28 cellular contexts compared by ENCODE assay signal in genomic region chr2:60380411-60380810, GRCh38.
"Had no signal": no experiment of that assay in that cellular context is flagged by ENCODE, and none has a peak within 500 bp of the region (broad histone marks: within the 10 kb centered on the region; RNA-seq: fewer than 3 reads in every experiment).

No MANE protein-coding gene starts in this region.

- H3K4me3 ChIP-seq: coronary artery, esophagus muscularis mucosa, gastroesophageal sphincter, heart right ventricle, lower lobe of right lung, neural progenitor cell, psoas muscle, sigmoid colon, spleen, suprapubic skin, transverse colon had no signal

- H3K4me1 Mint-ChIP-seq: immature natural killer cell; nephron; stimulated activated naive CD8-positive, alpha-beta T cell treated with anti-CD3 and anti-CD28 coated beads, Interleukin-15, amount 100 ng/mL, for 72 hours had no signal

- H3K27ac Mint-ChIP-seq: immature natural killer cell; naive thymus-derived CD4-positive, alpha-beta T cell; nephron; neural progenitor cell had no signal

- H3K9me3 Mint-ChIP-seq: naive thymus-derived CD4-positive, alpha-beta T cell; nephron; stimulated activated naive CD8-positive, alpha-beta T cell treated with anti-CD3 and anti-CD28 coated beads, Interleukin-15, amount 100 ng/mL, for 72 hours had no signal

- H3K27me3 Mint-ChIP-seq: stimulated activated naive CD8-positive, alpha-beta T cell treated with anti-CD3 and anti-CD28 coated beads, Interleukin-15, amount 100 ng/mL, for 72 hours had no signal

- H3K4me3 Mint-ChIP-seq: immature natural killer cell; naive thymus-derived CD4-positive, alpha-beta T cell; nephron; neural progenitor cell; stimulated activated naive CD8-positive, alpha-beta T cell treated with anti-CD3 and anti-CD28 coated beads, Interleukin-15, amount 100 ng/mL, for 72 hours had no signal

- H2AFZ ChIP-seq: neural progenitor cell had no signal

- H3K4me2 ChIP-seq: neural progenitor cell had no signal

- H3K9ac ChIP-seq: neural progenitor cell had no signal

- FAIRE-seq: endothelial cell of umbilical vein had no signal

- H3K27me3 ChIP-seq: esophagus muscularis mucosa, foreskin keratinocyte, gastroesophageal sphincter, neural progenitor cell, sigmoid colon, spleen, suprapubic skin, transverse colon had no signal

- H3K27ac ChIP-seq: coronary artery, esophagus muscularis mucosa, foreskin keratinocyte, gastroesophageal sphincter, heart right ventricle, lower lobe of right lung, neural progenitor cell, psoas muscle, sigmoid colon, spleen, suprapubic skin, transverse colon had no signal

- H3K9me3 ChIP-seq: esophagus muscularis mucosa, gastroesophageal sphincter, heart right ventricle, lower lobe of right lung, psoas muscle, sigmoid colon, spleen, suprapubic skin, transverse colon had no signal

- H3K36me3 ChIP-seq: esophagus muscularis mucosa, gastroesophageal sphincter, heart right ventricle, lower lobe of right lung, neural progenitor cell, sigmoid colon, spleen, suprapubic skin, transverse colon had no signal

- DNase-seq: dermis blood vessel endothelial cell; effector memory CD4-positive, alpha-beta T cell; foreskin keratinocyte; glutamatergic neuron; heart right ventricle; hippocampal formation; immature natural killer cell; islet precursor cell; kidney glomerular epithelial cell; left ventricle myocardium superior; lower lobe of right lung; naive thymus-derived CD4-positive, alpha-beta T cell; posterior cingulate gyrus; psoas muscle; right cardiac atrium; sigmoid colon; spleen; stimulated activated CD4-positive, alpha-beta T cell treated with anti-CD3 and anti-CD28 coated beads, Interleukin-4, amount 100 ng/mL, for 4 hours; stimulated activated naive CD4-positive, alpha-beta T cell; stimulated activated naive CD8-positive, alpha-beta T cell treated with anti-CD3 and anti-CD28 coated beads, Interleukin-15, amount 100 ng/mL, for 72 hours; transverse colon had no signal

- ATAC-seq: foreskin keratinocyte; gastroesophageal sphincter; heart right ventricle; left ventricle myocardium superior; lower lobe of right lung; naive thymus-derived CD4-positive, alpha-beta T cell; psoas muscle; right cardiac atrium; stimulated activated naive CD8-positive, alpha-beta T cell treated with anti-CD3 and anti-CD28 coated beads, Interleukin-15, amount 100 ng/mL, for 72 hours had no signal

- H3K4me1 ChIP-seq: esophagus muscularis mucosa, foreskin keratinocyte, gastroesophageal sphincter, heart right ventricle, lower lobe of right lung, neural progenitor cell, psoas muscle had no signal
